ENCODE assay signal across 8 cellular contexts in the genomic region with DNA sequence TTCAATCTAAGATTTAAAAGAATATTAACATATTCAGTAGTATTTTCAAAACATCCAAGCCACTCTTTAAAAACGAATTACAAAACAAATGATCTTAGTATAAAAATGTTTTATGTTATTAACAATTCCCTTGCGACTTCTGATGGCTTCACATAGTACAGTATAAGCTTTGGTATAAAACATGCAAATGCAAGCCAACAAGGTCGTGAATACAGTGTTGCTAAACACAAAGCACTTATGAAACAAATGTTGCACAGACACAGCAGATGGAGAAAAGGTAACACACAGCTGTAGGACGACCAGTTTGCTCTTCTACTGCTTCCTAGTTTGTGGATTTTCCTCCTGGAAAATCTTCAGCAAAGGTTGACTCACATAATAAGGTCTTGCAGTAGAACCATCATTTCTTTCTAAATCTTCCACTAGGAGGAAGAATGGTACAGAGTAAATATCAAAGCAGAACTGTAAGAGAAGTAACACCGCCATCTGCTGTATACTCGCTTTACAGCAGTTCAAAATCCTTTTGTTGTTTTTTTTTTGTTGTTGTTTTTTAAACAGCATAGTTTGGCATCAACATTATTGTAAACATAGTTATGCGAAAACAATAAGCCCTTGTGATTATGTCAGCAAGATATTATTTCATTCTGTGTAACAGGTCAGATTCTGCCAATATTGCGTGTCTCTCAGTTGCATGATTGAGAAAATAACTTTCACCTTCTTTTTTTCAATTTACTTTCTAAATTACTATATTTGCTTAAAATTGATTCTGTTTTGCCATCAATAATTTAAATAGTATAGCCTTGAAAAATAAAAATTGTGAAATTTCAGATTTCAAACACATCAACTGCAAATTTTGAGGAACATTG.
DNase-seq lines count a peak whose midpoint lies in the region; ATAC-seq and TF ChIP-seq lines count a peak whose summit lies in the region.

No MANE protein-coding gene starts in this region.

- H3K9ac ChIP-seq in neuronal stem cell (ENCODE audit: low read depth, low read length, poor library complexity), result no peak overlapping the region

- no TSS peak for BruUV-seq in OCI-LY7 (replicated peaks; lab: Mats Ljungman, UMichigan)

- POLR2A ChIA-PET in OCI-LY7 (lab: Charles Lee), result interaction anchor here (0.6 to 0.7 kb wide), 3 partner anchors 15 to 445 kb away, joined by 3 to 4 read pairs (median 4); no protein-coding TSS in a partner anchor

- H3K9me3 Mint-ChIP-seq in activated T-helper 2 cell treated with anti-CD3 and anti-CD28 coated beads, Interferon-gamma antibody, Interleukin-2, Interleukin-4, amounts not matched to agents 10 μg/mL and 5 μg/mL and 100 μg/mL, durations not matched to agents 14 hours and 24 hours and 36 hours, result no peaks in the 10 kb centered on the region

- no peak overlapping the region for H3K4me3 Mint-ChIP-seq in activated T-helper 2 cell treated with anti-CD3 and anti-CD28 coated beads, Interferon-gamma antibody, Interleukin-2, Interleukin-4, amounts not matched to agents 10 μg/mL and 5 μg/mL and 100 μg/mL, durations not matched to agents 14 hours and 24 hours and 36 hours (ENCODE audit: low read depth)

- H2AFZ ChIP-seq in OCI-LY7 (ENCODE audit: low read length) (no peak overlapping the region), neuronal stem cell (ENCODE audit: low read length) (no peak overlapping the region)

- no CpG with 5 or more reads among the region's 8 CpGs for WGBS in neuronal stem cell (ENCODE audit: extremely low coverage in 2 of 2, insufficient read length in 2 of 2, insufficient replicate concordance in 1 of 2), 2 donors
- WGBS in lower leg skin, 2 donors, result 24 to 25% methylated on average over 8 of the region's 8 CpGs

- no peaks in the 10 kb centered on the region for H3K79me1 ChIP-seq in neuronal stem cell (ENCODE audit: low read depth, low read length)

- no peak overlapping the region for H3K18ac ChIP-seq in neuronal stem cell (ENCODE audit: low read length)

- H3K36me3 Mint-ChIP-seq in activated T-helper 2 cell treated with anti-CD3 and anti-CD28 coated beads, Interferon-gamma antibody, Interleukin-2, Interleukin-4, amounts not matched to agents 10 μg/mL and 5 μg/mL and 100 μg/mL, durations not matched to agents 14 hours and 24 hours and 36 hours (ENCODE audit: low read depth), result no peaks in the 10 kb centered on the region

- TF ChIP-seq CTCF in OCI-LY7 (conservative IDR thresholded peaks at IDR 0.05; ENCODE audit: low read length) (peak; percentile 88), lower leg skin (IDR thresholded peaks at IDR 0.05) (no peak)

- no peaks in the 10 kb centered on the region for H4K20me1 ChIP-seq in OCI-LY7 (ENCODE audit: insufficient read depth, low read length)

- no peak overlapping the region for H4K91ac ChIP-seq in neuronal stem cell (ENCODE audit: low read depth, low read length, poor library complexity)

- no peak overlapping the region for H2BK12ac ChIP-seq in neuronal stem cell (ENCODE audit: low read length)

- no peaks in the 10 kb centered on the region for H3K4me1 Mint-ChIP-seq in activated T-helper 2 cell treated with anti-CD3 and anti-CD28 coated beads, Interferon-gamma antibody, Interleukin-2, Interleukin-4, amounts not matched to agents 10 μg/mL and 5 μg/mL and 100 μg/mL, durations not matched to agents 14 hours and 24 hours and 36 hours (ENCODE audit: low read depth)

- no peak overlapping the region for H3K4ac ChIP-seq in neuronal stem cell (ENCODE audit: low read length)

- no peak overlapping the region for H3K23ac ChIP-seq in neuronal stem cell (ENCODE audit: low read depth, low read length, poor library complexity)

- intact Hi-C loops in OCI-LY7 (cut with micrococcal nuclease; ENCODE audit: unreplicated experiment), result loop anchor here (1.0 kb wide), 1 partner anchor 431 kb away; no protein-coding TSS in a partner anchor
- intact Hi-C loops in lower leg skin (cut with DNase I; ENCODE audit: low total_unique reads), result no loop called here
- intact Hi-C loops in activated T-helper 2 cell treated with anti-CD3 and anti-CD28 coated beads, Interferon-gamma antibody, Interleukin-2, Interleukin-4, amounts not matched to agents 10 μg/mL and 5 μg/mL and 100 μg/mL, durations not matched to agents 14 hours and 24 hours and 36 hours (cut with micrococcal nuclease), result no loop called here

- H3K27ac Mint-ChIP-seq in activated T-helper 2 cell treated with anti-CD3 and anti-CD28 coated beads, Interferon-gamma antibody, Interleukin-2, Interleukin-4, amounts not matched to agents 10 μg/mL and 5 μg/mL and 100 μg/mL, durations not matched to agents 14 hours and 24 hours and 36 hours, result no peak overlapping the region

- H2BK15ac ChIP-seq in neuronal stem cell (ENCODE audit: low read length), result no peak overlapping the region

- H3K9me3 ChIP-seq in OCI-LY7 (ENCODE audit: low read length) (no peaks in the 10 kb centered on the region), neuronal stem cell (replicated peaks in 1 of 2; ENCODE audit: control insufficient read depth in 2 of 2, insufficient read depth in 1 of 2, low read depth in 1 of 2, low read length in 2 of 2) (no peaks in the 10 kb centered on the region)

- ATAC-seq in GM21390 (IDR thresholded peaks at IDR 0.05; ENCODE audit: unreplicated experiment), result peak; percentile 79

- CTCF ChIA-PET in OCI-LY7 (lab: Charles Lee; ENCODE audit: unreplicated experiment), result no interaction called here

- H3K4me2 ChIP-seq in OCI-LY7 (ENCODE audit: low read length) (no peak overlapping the region), neuronal stem cell (ENCODE audit: insufficient read depth, low read length, poor library complexity, severe bottlenecking) (no peak overlapping the region)

- H3K79me2 ChIP-seq in OCI-LY7 (ENCODE audit: insufficient read depth, low read depth, low read length), result no peaks in the 10 kb centered on the region

- no peaks in the 10 kb centered on the region for H3K9me2 ChIP-seq in OCI-LY7 (ENCODE audit: insufficient read depth, low read length)

- H2AK5ac ChIP-seq in neuronal stem cell (ENCODE audit: low read depth, low read length), result no peak overlapping the region

- no peak overlapping the region for H3K4me3 ChIP-seq in OCI-LY7 (ENCODE audit: low read depth, low read length, poor library complexity, severe bottlenecking)
- H3K4me3 ChIP-seq in neuronal stem cell (ENCODE audit: low read length in 2 of 2), result no peak overlapping the region
- H3K4me3 ChIP-seq in lower leg skin (ENCODE audit: low read depth, poor library complexity, severe bottlenecking), result no peak overlapping the region

- H3K4me1 ChIP-seq in OCI-LY7 (ENCODE audit: insufficient read depth, low read length, poor library complexity, severe bottlenecking) (no peaks in the 10 kb centered on the region), neuronal stem cell (ENCODE audit: control insufficient read depth in 2 of 2, insufficient read depth in 1 of 2, low read depth in 1 of 2, low read length in 2 of 2) (peaks cover 2 to 6% of the 10 kb centered on the region in 2 donors)

- H2BK120ac ChIP-seq in neuronal stem cell (ENCODE audit: low read depth, low read length), result no peak overlapping the region

- DNase-seq in GM04503 (ENCODE audit: low read depth) (peak; percentile 6), HPDE6-E6E7 (ENCODE audit: extremely low spot score) (peak; percentile 29), OCI-LY7 (ENCODE audit: low spot score) (peak; percentile 37), epithelial cell of prostate (ENCODE audit: low read depth, low spot score) (peak; percentile 3), neuronal stem cell (ENCODE audit: low spot score) (peak; percentile 50), lower leg skin (ENCODE audit: low spot score in 2 of 2) (no peak)
- no peak for DNase-seq in activated T-helper 2 cell treated with anti-CD3 and anti-CD28 coated beads, Interferon-gamma antibody, Interleukin-2, Interleukin-4, amounts not matched to agents 10 μg/mL and 5 μg/mL and 100 μg/mL, durations not matched to agents 14 hours and 24 hours and 36 hours (ENCODE audit: low spot score)

- TF ChIP-seq POLR2A in lower leg skin (IDR thresholded peaks at IDR 0.05), result no peak

- no peak overlapping the region for H3K14ac ChIP-seq in neuronal stem cell (ENCODE audit: low read length)

- H3K36me3 ChIP-seq in OCI-LY7 (ENCODE audit: insufficient read depth, low read length) (no peaks in the 10 kb centered on the region), neuronal stem cell (replicated peaks in 1 of 2; ENCODE audit: control insufficient read depth in 2 of 2, insufficient read depth in 2 of 2, low read length in 2 of 2) (no peaks in the 10 kb centered on the region)

- H4K8ac ChIP-seq in neuronal stem cell (ENCODE audit: low read depth, low read length), result no peak overlapping the region

- H3K27ac ChIP-seq in OCI-LY7 (ENCODE audit: low read depth, low read length, poor library complexity, severe bottlenecking), result no peak overlapping the region
- no peak overlapping the region for H3K27ac ChIP-seq in epithelial cell of prostate
- H3K27ac ChIP-seq in neuronal stem cell (replicated peaks; ENCODE audit: low read length), result no peak overlapping the region

- no peaks in the 10 kb centered on the region for H3K27me3 ChIP-seq in neuronal stem cell (ENCODE audit: control insufficient read depth in 3 of 3, insufficient read depth in 3 of 3, low read depth in 1 of 3, low read length in 3 of 3)

- H2BK5ac ChIP-seq in neuronal stem cell (ENCODE audit: low read length), result no peak overlapping the region

- H3K27me3 Mint-ChIP-seq in activated T-helper 2 cell treated with anti-CD3 and anti-CD28 coated beads, Interferon-gamma antibody, Interleukin-2, Interleukin-4, amounts not matched to agents 10 μg/mL and 5 μg/mL and 100 μg/mL, durations not matched to agents 14 hours and 24 hours and 36 hours (ENCODE audit: low read depth), result no peaks in the 10 kb centered on the region

Comparison
In these comparisons a context has a peak if more than half of its experiments do, and no peak if none do; other contexts are left out.
1. DNase-seq: peak in GM04503 (single experiment), HPDE6-E6E7 (single experiment), OCI-LY7 (single experiment), epithelial cell of prostate (single experiment) and neuronal stem cell (single experiment); none in lower leg skin (0 of 2) and activated T-helper 2 cell treated with anti-CD3 and anti-CD28 coated beads, Interferon-gamma antibody, Interleukin-2, Interleukin-4, amounts not matched to agents 10 μg/mL and 5 μg/mL and 100 μg/mL, durations not matched to agents 14 hours and 24 hours and 36 hours (single experiment).